ENCODE assay signal across 30 cellular contexts in genomic region chr5:40776658-40776977, GRCh38. TPM values are rescaled to one million over a fixed set of nuclear protein-coding genes. Genes with fewer than 3 reads are reported as not detected.
A peak's percentile ranks its signal among the peaks of the same experiment; 100 is the strongest.
DNase-seq lines count a peak whose midpoint lies in the region; ATAC-seq, FAIRE-seq and TF ChIP-seq lines count a peak whose summit lies in the region.
"Had no signal": no experiment of that assay in that cellular context is flagged by ENCODE, and none has a peak within 500 bp of the region (broad histone marks: within the 10 kb centered on the region; RNA-seq: fewer than 3 reads in every experiment).

No MANE protein-coding gene starts in this region.

- TF ChIP-seq POLR2A in H54 (IDR thresholded peaks at IDR 0.05; ENCODE audit: low read depth, low read length) = no peak

- CTCF ChIA-PET in WTC11 (lab: Charles Lee) = no interaction called here

- 0 out of 2 replicates have a peak overlapping the region, but pooled peaks have one; percentile 34 for H3K27ac Mint-ChIP-seq in WTC11
- H3K27ac Mint-ChIP-seq: B cell had no signal

- POLR2A ChIA-PET in WTC11 (lab: Charles Lee) = no interaction called here

- H3K4me1 ChIP-seq in mucosa of rectum (ENCODE audit: control insufficient read depth in 2 of 2, insufficient read depth in 2 of 2, low read length in 2 of 2) = peaks cover 8 to 22% of the 10 kb centered on the region in 2 donors

- H3K4me1 Mint-ChIP-seq in WTC11 = no peaks in the 10 kb centered on the region

- peak overlapping the region; percentile 45 to 80 for H3K27ac ChIP-seq in mucosa of rectum (ENCODE audit: low read depth in 2 of 2, low read length in 2 of 2)
- H3K27ac ChIP-seq: HL-60, lower lobe of right lung, upper lobe of left lung had no signal

- H3K36me3 ChIP-seq in mucosa of rectum (ENCODE audit: control insufficient read depth in 2 of 2, insufficient read depth in 2 of 2, low read length in 2 of 2) = peaks cover 12 to 14% of the 10 kb centered on the region in 2 donors

- TF ChIP-seq CTCF in WTC11 (IDR thresholded peaks at IDR 0.05) = no peak

- H3K9me3 ChIP-seq in mucosa of rectum (ENCODE audit: control insufficient read depth in 2 of 2, low read length in 2 of 2) = no peaks in the 10 kb centered on the region
- H3K9me3 ChIP-seq: lower lobe of right lung, upper lobe of left lung had no signal

- H3K27me3 ChIP-seq in mucosa of rectum (ENCODE audit: control insufficient read depth in 2 of 2, insufficient read depth in 2 of 2, low read length in 2 of 2) = no peaks in the 10 kb centered on the region
- H3K27me3 ChIP-seq: upper lobe of left lung had no signal

- no peaks in the 10 kb centered on the region for H3K27me3 Mint-ChIP-seq in WTC11 (ENCODE audit: low read depth)
- H3K27me3 Mint-ChIP-seq: activated naive CD8-positive, alpha-beta T cell treated with anti-CD3 and anti-CD28 coated beads, Interleukin-2, amount 10 ng/mL, durations not matched to agents 7 days and 5 days; B cell had no signal

- ATAC-seq in WTC11 = no peak
- no peak for ATAC-seq in HG03045 (IDR thresholded peaks at IDR 0.05; ENCODE audit: unreplicated experiment)
- ATAC-seq: esophagus mucosa, HepG2, lower lobe of right lung, right cardiac atrium had no signal

- peak overlapping the region in 1 of 2 donors; percentile 34 for H3K4me3 ChIP-seq in mucosa of rectum (ENCODE audit: low read length in 2 of 2)
- H3K4me3 ChIP-seq: lower lobe of right lung, upper lobe of left lung had no signal

- peaks cover 25% of the 10 kb centered on the region for H3K36me3 Mint-ChIP-seq in WTC11

- H3K9ac ChIP-seq in mucosa of rectum (ENCODE audit: low read depth in 1 of 2, low read length in 2 of 2) = peak overlapping the region in 1 of 2 donors; percentile 19

- H3K9me3 Mint-ChIP-seq in WTC11 = no peaks in the 10 kb centered on the region
- H3K9me3 Mint-ChIP-seq: activated naive CD8-positive, alpha-beta T cell treated with anti-CD3 and anti-CD28 coated beads, Interleukin-2, amount 10 ng/mL, durations not matched to agents 7 days and 5 days; activated T-helper 1 cell treated with anti-CD3 and anti-CD28 coated beads, Interleukin-12 subunit alpha, Interleukin-12 subunit beta, Interleukin-2, Interleukin-4 antibody, amounts not matched to agents 30 ng/mL and 10 ng/mL and 1 ng/mL, durations not matched to agents 14 hours and 24 hours and 36 hours had no signal

- H3K4me3 Mint-ChIP-seq in WTC11 = no peak overlapping the region
- H3K4me3 Mint-ChIP-seq: activated naive CD8-positive, alpha-beta T cell treated with anti-CD3 and anti-CD28 coated beads, Interleukin-2, amount 10 ng/mL, durations not matched to agents 7 days and 5 days; activated T-helper 1 cell treated with anti-CD3 and anti-CD28 coated beads, Interleukin-12 subunit alpha, Interleukin-12 subunit beta, Interleukin-2, Interleukin-4 antibody, amounts not matched to agents 30 ng/mL and 10 ng/mL and 1 ng/mL, durations not matched to agents 14 hours and 24 hours and 36 hours; B cell had no signal

- peak; percentile 65 for FAIRE-seq in H54 (lab: Jason Lieb, UNC)
- FAIRE-seq: frontal cortex, GM12892, HepG2 had no signal

- DNase-seq in DMS53 (lab: John Stamatoyannopoulos, UW) (peak; percentile 8), DMS53 treated with DMSO at 0.1 percent for 48 hours (lab: John Stamatoyannopoulos, UW; ENCODE audit: unreplicated experiment) (no peak), H54 (ENCODE audit: insufficient read length, low spot score) (no peak), WTC11 (ENCODE audit: low spot score) (no peak), NCI-H146 treated with DMSO at 0.1 percent for 48 hours (lab: John Stamatoyannopoulos, UW; ENCODE audit: unreplicated experiment) (no peak), middle frontal gyrus (ENCODE audit: extremely low spot score, low spot score) (no peak)
- DNase-seq: 8988T; activated CD4-positive, CD25-positive, alpha-beta regulatory T cell; activated CD8-positive, alpha-beta memory T cell treated with anti-CD3 and anti-CD28 coated beads for 24 hours; activated naive CD8-positive, alpha-beta T cell treated with anti-CD3 and anti-CD28 coated beads, Interleukin-2, amount 10 ng/mL, durations not matched to agents 7 days and 5 days; effector CD8-positive, alpha-beta T cell; hypothalamus; islet precursor cell; lower lobe of right lung; NCI-H1105 treated with DMSO at 0.1 percent for 48 hours; NCI-H510A; NK-92 treated with Interleukin-12 subunit alpha and Interleukin-12 subunit beta, amount 100 ng/mL, for 24 hours; right cardiac atrium; stimulated activated CD4-positive, alpha-beta T cell treated with anti-CD3 and anti-CD28 coated beads, Interleukin-12 subunit alpha, Interleukin-12 subunit beta, amount 100 ng/mL, for 4 hours; stimulated activated CD4-positive, alpha-beta T cell treated with anti-CD3 and anti-CD28 coated beads, Interleukin-4, amount 100 ng/mL, for 4 hours; upper lobe of left lung had no signal

TF ChIP-seq in WTC11, 78 proteins besides CTCF, POLR2A, EP300 and RAD21:
- TF ChIP-seq KAT7 (CRISPR knock-in tag; IDR thresholded peaks at IDR 0.05; ENCODE audit: borderline replicate concordance) (no peak), ESRRA (CRISPR knock-in tag; IDR thresholded peaks at IDR 0.05; ENCODE audit: borderline replicate concordance) (no peak), MAX (CRISPR knock-in tag; IDR thresholded peaks at IDR 0.05) (no peak), IRF1 (CRISPR knock-in tag; IDR thresholded peaks at IDR 0.05) (no peak), OVOL2 (CRISPR knock-in tag; IDR thresholded peaks at IDR 0.05; ENCODE audit: borderline replicate concordance) (no peak), ELF4 (CRISPR knock-in tag; IDR thresholded peaks at IDR 0.05; ENCODE audit: low read depth) (no peak), NFATC4 (CRISPR knock-in tag; IDR thresholded peaks at IDR 0.05) (no peak), PREB (CRISPR knock-in tag; IDR thresholded peaks at IDR 0.05; ENCODE audit: borderline replicate concordance) (no peak), SMAD4 (CRISPR knock-in tag; IDR thresholded peaks at IDR 0.05) (no peak), FOXJ3 (CRISPR knock-in tag; IDR thresholded peaks at IDR 0.05; ENCODE audit: borderline replicate concordance) (no peak), TEAD1 (CRISPR knock-in tag; IDR thresholded peaks at IDR 0.05) (no peak), ZNF219 (CRISPR knock-in tag; IDR thresholded peaks at IDR 0.05; ENCODE audit: borderline replicate concordance) (no peak)
TF ChIP-seq in WTC11: peak in this region for 0.

RNA-seq across cellular contexts. Expression of gene TTC33, which starts 20.9 kb away (rescaled TPM):
- 9.2 to 10.7 TPM (median 10.6 TPM) in 3 replicates for total RNA-seq in WTC11 (2021)

RNA-seq across cellular contexts. Expression of gene PRKAA1, which starts 21.6 kb away (rescaled TPM):
- 27.9 to 31.2 TPM (median 30.2 TPM) in 3 replicates for total RNA-seq in WTC11 (2021)

RNA-seq across cellular contexts. Expression of gene RPL37, which starts 58.4 kb away (rescaled TPM):
- total RNA-seq in WTC11 (2021) = 1,405 to 1,592 TPM (median 1,505 TPM) in 3 replicates
